24 cellular contexts compared by ENCODE assay signal in the genomic region with DNA sequence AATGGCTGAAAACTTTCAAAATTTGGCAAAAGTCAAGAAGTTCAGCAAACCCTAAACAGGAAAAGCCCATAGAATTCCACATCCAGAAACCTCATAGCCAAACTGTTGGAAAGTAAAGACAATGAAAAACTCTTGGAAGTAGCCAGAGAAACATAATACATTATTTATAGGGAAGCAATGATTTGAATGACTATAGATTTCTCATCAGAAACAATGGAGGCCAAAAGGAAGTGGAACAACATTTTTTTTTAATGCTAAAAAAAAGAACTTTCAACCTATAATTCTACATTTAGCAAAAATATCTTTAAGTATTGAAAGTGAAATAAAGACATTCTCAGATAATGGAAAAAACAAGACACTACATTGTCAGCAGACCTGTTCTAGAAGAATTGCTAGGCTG. TPM values are rescaled to one million over a fixed set of nuclear protein-coding genes. Genes with fewer than 3 reads are reported as not detected.
DNase-seq lines count a peak whose midpoint lies in the region; ATAC-seq, FAIRE-seq and TF ChIP-seq lines count a peak whose summit lies in the region.
"Had no signal": no experiment of that assay in that cellular context is flagged by ENCODE, and none has a peak within 500 bp of the region (broad histone marks: within the 10 kb centered on the region; RNA-seq: fewer than 3 reads in every experiment).

No MANE protein-coding gene starts in this region.

- TF ChIP-seq CTCF in left ventricle myocardium inferior (IDR thresholded peaks at IDR 0.05; ENCODE audit: borderline replicate concordance) (no peak), HEK293 (tag by site-specific recombination; IDR thresholded peaks at IDR 0.05) (no peak), K562 (IDR thresholded peaks at IDR 0.05 in 2 of 3, conservative IDR thresholded peaks at IDR 0.05 in 1 of 3; ENCODE audit: insufficient read depth in 2 of 3, low read depth in 1 of 3, low read length in 3 of 3) (no peak), GM13977 (IDR thresholded peaks at IDR 0.05; ENCODE audit: extremely low read depth, insufficient read depth, missing control alignments) (no peak)

- H3K9ac ChIP-seq in K562 (ENCODE audit: insufficient read depth in 1 of 2, low read depth in 2 of 2, low read length in 2 of 2): no peak overlapping the region
- H3K9ac ChIP-seq: BLaER1 had no signal

- no peak for TF ChIP-seq EP300 in K562 (IDR thresholded peaks at IDR 0.05; ENCODE audit: low read length)

- H3K9me1 ChIP-seq in K562 (ENCODE audit: control insufficient read depth, insufficient read depth, low read length): no peaks in the 10 kb centered on the region

- TF ChIP-seq POLR2A in K562 (conservative IDR thresholded peaks at IDR 0.05): no peak

- BruUV-seq in K562 (replicated peaks; lab: Mats Ljungman, UMichigan): no TSS peak

- H3K4me3 ChIP-seq in left ventricle myocardium inferior: no peak overlapping the region
- no peak overlapping the region for H3K4me3 ChIP-seq in HEK293 (ENCODE audit: low read depth, low read length)
- H3K4me3 ChIP-seq in K562: no peak overlapping the region
- H3K4me3 ChIP-seq: BLaER1 had no signal

- H3K36me3 ChIP-seq in left ventricle myocardium inferior (peaks cover 11% of the 10 kb centered on the region), HEK293 (ENCODE audit: control insufficient read depth in 2 of 2, insufficient read depth in 1 of 2, low read length in 2 of 2) (no peaks in the 10 kb centered on the region), K562 (ENCODE audit: control insufficient read depth, insufficient read depth, low read length) (no peaks in the 10 kb centered on the region)
- H3K36me3 ChIP-seq: BLaER1 had no signal

- intact Hi-C loops in left ventricle myocardium inferior (cut with micrococcal nuclease) (loop anchor here (5.0 kb wide), 1 partner anchor 80 kb away; no protein-coding TSS in a partner anchor), left ventricle myocardium superior (cut with micrococcal nuclease) (no loop called here), K562 (cut with micrococcal nuclease) (loop anchor here (5.0 kb wide), 1 partner anchor 80 kb away; no protein-coding TSS in a partner anchor)

- DNase-seq in left ventricle myocardium inferior (no peak), left ventricle myocardium superior (no peak), K562 (ENCODE audit: extremely low read depth in 1 of 4, low spot score in 3 of 4) (no peak), GM13977 (ENCODE audit: low spot score) (no peak), COLO829 (ENCODE audit: low spot score) (no peak)
- DNase-seq in activated T-cell treated with anti-CD3 and anti-CD28 coated beads, Interleukin-2, amount 50 U/mL, for 1 hour: no peak
- DNase-seq: CD4-positive, alpha-beta memory T cell; DMS 273 treated with DMSO at 0.1 percent for 48 hours; DND-41; EL; GOT3; H7; KG1 had no signal

- peaks cover 7% of the 10 kb centered on the region for H3K9me3 ChIP-seq in left ventricle myocardium inferior (replicated peaks)
- H3K9me3 ChIP-seq in HEK293 (ENCODE audit: control insufficient read depth, insufficient read depth, low read depth, low read length): peaks cover 3% of the 10 kb centered on the region; the same call in 1 of the 2 replicates
- H3K9me3 ChIP-seq in K562 (replicated peaks; ENCODE audit: control insufficient read depth, insufficient read depth, low read depth, low read length): peaks cover 8% of the 10 kb centered on the region

- H3K4me1 ChIP-seq in left ventricle myocardium inferior (peaks cover 56% of the 10 kb centered on the region), HEK293 (ENCODE audit: control insufficient read depth, insufficient read depth, low read length) (no peaks in the 10 kb centered on the region), K562 (replicated peaks in 1 of 2; ENCODE audit: control insufficient read depth in 2 of 2, insufficient read depth in 2 of 2, low read length in 2 of 2) (no peaks in the 10 kb centered on the region; a peak in 1 of 5 replicates)
- H3K4me1 ChIP-seq: BLaER1 had no signal

- H2AFZ ChIP-seq in K562 (ENCODE audit: low read depth, low read length): no peak overlapping the region

- no peak for FAIRE-seq in K562 (lab: Jason Lieb, UNC)
- FAIRE-seq: GM12892, HTR-8/SVneo had no signal

- H3K27ac ChIP-seq in left ventricle myocardium inferior (replicated peaks) (peak overlapping the region; percentile 19), HEK293 (ENCODE audit: extremely low read depth, low read depth, low read length) (no peak overlapping the region), K562 (ENCODE audit: extremely low read depth, low read depth, low read length) (no peak overlapping the region)
- H3K27ac ChIP-seq: 22Rv1, BLaER1, HL-60 had no signal

- H3K79me2 ChIP-seq in K562 (ENCODE audit: control insufficient read depth, insufficient read depth, low read length): no peaks in the 10 kb centered on the region

- no peak overlapping the region for H3K4me2 ChIP-seq in K562 (ENCODE audit: insufficient read depth, low read length)
- H3K4me2 ChIP-seq: BLaER1 had no signal

- no peaks in the 10 kb centered on the region for H4K20me1 ChIP-seq in K562 (replicated peaks; ENCODE audit: control insufficient read depth, insufficient read depth, low read length)
- H4K20me1 ChIP-seq: BLaER1 had no signal

- ATAC-seq in left ventricle myocardium superior (no peak), K562 (no peak)

- POLR2A ChIA-PET in HEK293 (lab: Yijun Ruan, JAX): no interaction called here
- POLR2A ChIA-PET in K562 (lab: Yijun Ruan, JAX): no interaction called here

- TF ChIP-seq RAD21 in K562 (CRISPR knock-in tag; conservative IDR thresholded peaks at IDR 0.05 in 1 of 2, IDR thresholded peaks at IDR 0.05 in 1 of 2): no peak

- in situ Hi-C loops in K562 (cut with MboI): no loop called here
- in situ Hi-C loops in GM13977 (cut with MboI; ENCODE audit: low pct_unique_long_range_greater_than_20kb, low sequenced_read_pairs, unreplicated experiment): no loop called here

- CTCF ChIA-PET in HEK293 (lab: Yijun Ruan, JAX) (no interaction called here), K562 (lab: Yijun Ruan, JAX; ENCODE audit: low intra/inter-chr PET ratio) (no interaction called here)

- H3K27me3 ChIP-seq in left ventricle myocardium inferior (ENCODE audit: low read depth) (no peaks in the 10 kb centered on the region), K562 (ENCODE audit: control insufficient read depth in 2 of 2, insufficient read depth in 2 of 2, low read length in 2 of 2) (peaks cover 0 to 6% of the 10 kb centered on the region in 2 experiments; a peak in 3 of 5 replicates)
- H3K27me3 ChIP-seq: BLaER1 had no signal

TF ChIP-seq in K562, 482 proteins besides CTCF, POLR2A, EP300 and RAD21 (continues in another document):
- no peak for TF ChIP-seq POLR3G (IDR thresholded peaks at IDR 0.05; ENCODE audit: extremely low read depth, insufficient read length, insufficient replicate concordance)
- no peak for TF ChIP-seq ZNF431 (CRISPR knock-in tag; IDR thresholded peaks at IDR 0.05)
- TF ChIP-seq NEUROD1 (IDR thresholded peaks at IDR 0.05; ENCODE audit: borderline replicate concordance, low read depth, low read length, partially characterized antibody): no peak

RNA-seq across cellular contexts. Expression of a gene that starts 30.2 kb away (rescaled TPM):
- total RNA-seq in left ventricle myocardium inferior (181 TPM), left ventricle myocardium superior (118 TPM), K562 (2014; rRNA removed) (0.05 and 0.08 TPM in 2 replicates), K562 (2014; rRNA removed; fragmentation: Illumina TruSeq; extraction: Trizol) (0.03 and 0.07 TPM in 2 replicates), K562 (2015; rRNA removed; fragmentation: Illumina TruSeq; extraction: Trizol) (0.07 and 0.15 TPM in 2 replicates), K562 (2021) (0.07 and 0.13 TPM in 2 replicates)
- total RNA-seq in K562 (2011; cell fraction: chromatin; rRNA removed; ENCODE audit: low replicate concordance): 0.23 and 0.32 TPM in 2 replicates
- total RNA-seq in K562 (2011; cell fraction: nucleolus; rRNA removed): 0.13 and 0.33 TPM in 2 replicates
- 0.23 and 0.37 TPM in 2 replicates for total RNA-seq in K562 (2011; cell fraction: nucleoplasm; rRNA removed)
- polyA plus RNA-seq in K562 (2011; rRNA removed) (0.07 and 0.20 TPM in 2 replicates), K562 (2014; fragmentation: Illumina TruSeq; extraction: Trizol) (0.04 and 0.08 TPM in 2 replicates), K562 (2014; fragmentation: Nextera tagmentation; extraction: Ambion mirVana) (not detected), K562 (2014; rRNA removed) (0.09 and 1.0 TPM in 2 replicates)
- polyA plus RNA-seq in K562 (2011; cell fraction: cytosol; rRNA removed): 0.12 and 0.39 TPM in 2 replicates
- 0.20 and 0.25 TPM in 2 replicates for polyA plus RNA-seq in K562 (2011; cell fraction: nucleus; rRNA removed)
- 0.12 and 0.26 TPM in 2 replicates for polyA plus RNA-seq in K562 (2012)
- 0.03 and 0.07 TPM in 2 replicates for polyA minus RNA-seq in K562 (2011; rRNA and poly(A)+ RNA removed)
- 0.18 TPM in 1 of 2 replicates, not detected in the other for polyA minus RNA-seq in K562 (2011; cell fraction: cytosol; rRNA and poly(A)+ RNA removed)
- 0.22 and 0.27 TPM in 2 replicates for polyA minus RNA-seq in K562 (2011; cell fraction: nucleus; rRNA and poly(A)+ RNA removed)
- polyA plus RNA-seq: IgD-negative memory B cell had no signal

RNA-seq across cellular contexts. Expression of a gene that starts 37.1 kb away (rescaled TPM):
- total RNA-seq in left ventricle myocardium inferior (0.91 TPM), left ventricle myocardium superior (0.50 TPM), K562 (2014; rRNA removed) (not detected in 2 replicates), K562 (2014; rRNA removed; fragmentation: Illumina TruSeq; extraction: Trizol) (not detected in 2 replicates), K562 (2015; rRNA removed; fragmentation: Illumina TruSeq; extraction: Trizol) (not detected in 2 replicates), K562 (2021) (not detected in 2 replicates)
- total RNA-seq in K562 (2011; cell fraction: chromatin; rRNA removed; ENCODE audit: low replicate concordance): 0.14 TPM in 1 of 2 replicates, not detected in the other
- 0.26 TPM in 1 of 2 replicates, not detected in the other for total RNA-seq in K562 (2011; cell fraction: nucleolus; rRNA removed)
- total RNA-seq in K562 (2011; cell fraction: nucleoplasm; rRNA removed): 0.15 TPM in 1 of 2 replicates, not detected in the other
- polyA plus RNA-seq in K562 (2011; rRNA removed) (not detected in 2 replicates), K562 (2014; fragmentation: Illumina TruSeq; extraction: Trizol) (not detected in 2 replicates), K562 (2014; fragmentation: Nextera tagmentation; extraction: Ambion mirVana) (under 1 TPM in 1 of 2 experiments, not detected in 1; 0.04 TPM), K562 (2014; rRNA removed) (not detected in 2 replicates)
- 0.06 TPM in 1 of 2 replicates, not detected in the other for polyA plus RNA-seq in K562 (2011; cell fraction: cytosol; rRNA removed)
- polyA plus RNA-seq in K562 (2011; cell fraction: nucleus; rRNA removed): 0.06 TPM in 1 of 2 replicates, not detected in the other
- polyA plus RNA-seq in K562 (2012): not detected in 2 replicates
- polyA minus RNA-seq in K562 (2011; rRNA and poly(A)+ RNA removed): not detected in 2 replicates
- polyA minus RNA-seq in K562 (2011; cell fraction: cytosol; rRNA and poly(A)+ RNA removed): not detected in 2 replicates
- not detected in 2 replicates for polyA minus RNA-seq in K562 (2011; cell fraction: nucleus; rRNA and poly(A)+ RNA removed)
- total RNA-seq: A673; CD4-positive, alpha-beta memory T cell; G401; H7 had no signal
- polyA plus RNA-seq: AG04450; CD14-positive monocyte; CD4-positive, alpha-beta memory T cell; IgD-negative memory B cell had no signal

Comparison
In these comparisons a context has a peak if more than half of its experiments do, and no peak if none do; other contexts are left out.
1. RNA of a gene that starts 30.2 kb away (total RNA-seq): 181 TPM in left ventricle myocardium inferior (single experiment) and 118 TPM in left ventricle myocardium superior (single experiment); 0.03 to 0.37 TPM in K562; every median in the first group is over 10 times any median in the second.